ENCODE assay signal across 29 cellular contexts in genomic region chr19:30854661-30855060, GRCh38.
DNase-seq lines count a peak whose midpoint lies in the region; ATAC-seq, FAIRE-seq and TF ChIP-seq lines count a peak whose summit lies in the region.
"Had no signal": no experiment of that assay in that cellular context is flagged by ENCODE, and none has a peak within 500 bp of the region (broad histone marks: within the 10 kb centered on the region; RNA-seq: fewer than 3 reads in every experiment).

No MANE protein-coding gene starts in this region.

- H3K4me3 ChIP-seq in right atrium auricular region = no peak overlapping the region
- H3K4me3 ChIP-seq: BLaER1, GM12878 had no signal

- no peaks in the 10 kb centered on the region for H3K9me3 ChIP-seq in right atrium auricular region
- H3K9me3 ChIP-seq: BE2C, BLaER1 had no signal

- ATAC-seq in Right ventricle myocardium inferior = no peak
- no peak for ATAC-seq in GM21529 (IDR thresholded peaks at IDR 0.05; ENCODE audit: unreplicated experiment)
- no peak for ATAC-seq in stimulated activated naive B cell treated with anti-CD40 and anti-IgM and Interleukin-4, amounts not matched to agents 10 μg/mL and 1 μg/mL and 100 μg/mL, for 72 hours (replicated peaks)
- ATAC-seq: GM12878 had no signal

- peak; percentile 9 for DNase-seq in right atrium auricular region (ENCODE audit: low spot score)
- no peak for DNase-seq in Right ventricle myocardium inferior (ENCODE audit: missing footprints)
- DNase-seq in ecto neural progenitor cell (ENCODE audit: low spot score) = peak; percentile 18
- peak; percentile 47 for DNase-seq in mesenteric fat pad (ENCODE audit: low spot score)
- peak; percentile 72 for DNase-seq in osteocyte (ENCODE audit: extremely low spot score, unreplicated experiment)
- DNase-seq in urothelium cell line (ENCODE audit: low spot score) = no peak
- no peak for DNase-seq in stimulated activated naive B cell treated with anti-CD40 and anti-IgM and Interleukin-4, amounts not matched to agents 10 μg/mL and 1 μg/mL and 100 μg/mL, for 72 hours
- DNase-seq: 8988T; ACHN; BE2C; C1 segment of cervical spinal cord; CD4-positive, alpha-beta memory T cell; CD4-positive, CD25-positive, alpha-beta regulatory T cell; CD8-positive, alpha-beta memory T cell; COR-L47; DMS 273 treated with DMSO at 0.1 percent for 48 hours; DMS153; DMS53; DMS79; DND-41; EL; GDM1 had no signal

- no peaks in the 10 kb centered on the region for H3K36me3 Mint-ChIP-seq in osteocyte (ENCODE audit: unreplicated experiment)
- H3K36me3 Mint-ChIP-seq in stimulated activated naive B cell treated with anti-CD40 and anti-IgM and Interleukin-4, amounts not matched to agents 10 μg/mL and 1 μg/mL and 100 μg/mL, for 72 hours = no peaks in the 10 kb centered on the region
- H3K36me3 Mint-ChIP-seq: CD14-positive monocyte; CD4-positive, alpha-beta memory T cell; CD4-positive, CD25-positive, alpha-beta regulatory T cell; CD8-positive, alpha-beta memory T cell had no signal

- H3K4me3 Mint-ChIP-seq in osteocyte (ENCODE audit: unreplicated experiment) = no peak overlapping the region
- no peak overlapping the region for H3K4me3 Mint-ChIP-seq in stimulated activated naive B cell treated with anti-CD40 and anti-IgM and Interleukin-4, amounts not matched to agents 10 μg/mL and 1 μg/mL and 100 μg/mL, for 72 hours
- H3K4me3 Mint-ChIP-seq: CD14-positive monocyte; CD4-positive, alpha-beta memory T cell; CD4-positive, CD25-positive, alpha-beta regulatory T cell; CD8-positive, alpha-beta memory T cell had no signal

- FAIRE-seq in urothelium cell line (lab: Jason Lieb, UNC) = no peak
- FAIRE-seq: A204.1, GM12878, GM12892, GM18507 had no signal

- H3K27ac ChIP-seq in right atrium auricular region = no peak overlapping the region
- H3K27ac ChIP-seq: BLaER1 had no signal

- no peaks in the 10 kb centered on the region for H3K27me3 ChIP-seq in right atrium auricular region
- H3K27me3 ChIP-seq: BE2C, BLaER1 had no signal

- no peak overlapping the region for H3K27ac Mint-ChIP-seq in osteocyte (ENCODE audit: unreplicated experiment)
- no peak overlapping the region for H3K27ac Mint-ChIP-seq in stimulated activated naive B cell treated with anti-CD40 and anti-IgM and Interleukin-4, amounts not matched to agents 10 μg/mL and 1 μg/mL and 100 μg/mL, for 72 hours
- H3K27ac Mint-ChIP-seq: CD14-positive monocyte; CD4-positive, alpha-beta memory T cell; CD4-positive, CD25-positive, alpha-beta regulatory T cell; CD8-positive, alpha-beta memory T cell had no signal

- H3K27me3 Mint-ChIP-seq in osteocyte (ENCODE audit: unreplicated experiment) = no peaks in the 10 kb centered on the region
- no peaks in the 10 kb centered on the region for H3K27me3 Mint-ChIP-seq in stimulated activated naive B cell treated with anti-CD40 and anti-IgM and Interleukin-4, amounts not matched to agents 10 μg/mL and 1 μg/mL and 100 μg/mL, for 72 hours
- H3K27me3 Mint-ChIP-seq: CD4-positive, CD25-positive, alpha-beta regulatory T cell had no signal

- H3K9me3 Mint-ChIP-seq in osteocyte (ENCODE audit: unreplicated experiment) = peaks cover 28% of the 10 kb centered on the region
- H3K9me3 Mint-ChIP-seq in stimulated activated naive B cell treated with anti-CD40 and anti-IgM and Interleukin-4, amounts not matched to agents 10 μg/mL and 1 μg/mL and 100 μg/mL, for 72 hours = no peaks in the 10 kb centered on the region

- TF ChIP-seq CTCF in right atrium auricular region (IDR thresholded peaks at IDR 0.05) = no peak
- TF ChIP-seq CTCF in osteocyte (IDR thresholded peaks at IDR 0.05) = no peak

- H3K4me1 Mint-ChIP-seq in osteocyte (ENCODE audit: unreplicated experiment) = no peaks in the 10 kb centered on the region
- H3K4me1 Mint-ChIP-seq in stimulated activated naive B cell treated with anti-CD40 and anti-IgM and Interleukin-4, amounts not matched to agents 10 μg/mL and 1 μg/mL and 100 μg/mL, for 72 hours = no peaks in the 10 kb centered on the region
- H3K4me1 Mint-ChIP-seq: CD4-positive, alpha-beta memory T cell; CD4-positive, CD25-positive, alpha-beta regulatory T cell; CD8-positive, alpha-beta memory T cell had no signal

- intact Hi-C loops in Right ventricle myocardium inferior (cut with DNase I) = no loop called here

- no peaks in the 10 kb centered on the region for H3K36me3 ChIP-seq in right atrium auricular region
- H3K36me3 ChIP-seq: BE2C, BLaER1 had no signal

- no peaks in the 10 kb centered on the region for H3K4me1 ChIP-seq in right atrium auricular region
- H3K4me1 ChIP-seq: BE2C, BLaER1 had no signal

Comparison
In these comparisons a context has a peak if more than half of its experiments do, and no peak if none do; other contexts are left out.
1. DNase-seq: peak in right atrium auricular region (single experiment), ecto neural progenitor cell (single experiment), mesenteric fat pad (single experiment) and osteocyte (single experiment); none in Right ventricle myocardium inferior (single experiment), urothelium cell line (single experiment) and stimulated activated naive B cell treated with anti-CD40 and anti-IgM and Interleukin-4, amounts not matched to agents 10 μg/mL and 1 μg/mL and 100 μg/mL, for 72 hours (single experiment).